In the genomic region with DNA sequence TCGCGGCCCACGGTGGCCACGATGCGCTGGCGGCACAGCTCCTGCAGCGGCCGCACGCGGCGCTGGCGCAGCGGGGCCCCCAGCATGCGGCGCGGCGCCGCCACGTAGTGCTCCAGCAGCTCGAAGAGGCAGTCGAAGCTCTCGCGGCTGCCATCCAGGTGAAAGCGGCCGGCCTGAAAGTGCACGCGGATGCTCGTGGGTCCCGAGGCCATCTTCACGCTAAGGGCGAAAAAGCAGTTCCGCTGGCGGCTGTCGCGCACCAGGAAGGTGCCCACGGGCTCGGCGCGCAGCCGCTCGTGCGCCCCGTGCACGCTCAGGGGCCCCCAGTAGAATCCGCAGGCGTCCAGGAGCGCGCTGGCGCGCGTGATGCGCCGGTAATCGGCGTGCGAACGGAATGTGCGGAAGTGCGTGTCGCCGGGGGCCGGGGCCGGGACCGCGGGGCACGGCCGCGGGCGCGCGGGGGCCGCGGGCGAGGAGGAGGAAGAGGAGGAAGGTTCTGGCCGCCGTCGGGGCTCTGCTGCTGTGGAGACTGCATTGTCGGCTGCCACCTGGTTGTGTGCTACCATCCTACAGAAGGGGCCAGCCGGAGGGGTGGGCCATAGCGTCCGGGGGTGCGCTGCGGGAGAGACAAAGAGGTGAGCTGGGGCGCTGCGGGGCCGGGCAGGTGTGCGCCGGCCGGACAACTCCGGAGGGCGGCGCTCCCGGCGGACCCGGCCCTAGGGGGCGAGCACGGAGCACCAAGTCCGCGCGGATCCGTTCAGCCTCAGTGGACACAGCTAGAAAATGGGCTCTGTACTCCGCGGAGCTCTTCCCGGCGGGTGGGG, we compare ENCODE assay signal across 1 cellular context.
TF ChIP-seq lines count a peak whose summit lies in the region.

No MANE protein-coding gene starts in this region.

TF ChIP-seq in K562, 482 proteins besides CTCF, POLR2A, EP300 and RAD21 (continued from another document and continues in another):
- TF ChIP-seq, protein P1, sequence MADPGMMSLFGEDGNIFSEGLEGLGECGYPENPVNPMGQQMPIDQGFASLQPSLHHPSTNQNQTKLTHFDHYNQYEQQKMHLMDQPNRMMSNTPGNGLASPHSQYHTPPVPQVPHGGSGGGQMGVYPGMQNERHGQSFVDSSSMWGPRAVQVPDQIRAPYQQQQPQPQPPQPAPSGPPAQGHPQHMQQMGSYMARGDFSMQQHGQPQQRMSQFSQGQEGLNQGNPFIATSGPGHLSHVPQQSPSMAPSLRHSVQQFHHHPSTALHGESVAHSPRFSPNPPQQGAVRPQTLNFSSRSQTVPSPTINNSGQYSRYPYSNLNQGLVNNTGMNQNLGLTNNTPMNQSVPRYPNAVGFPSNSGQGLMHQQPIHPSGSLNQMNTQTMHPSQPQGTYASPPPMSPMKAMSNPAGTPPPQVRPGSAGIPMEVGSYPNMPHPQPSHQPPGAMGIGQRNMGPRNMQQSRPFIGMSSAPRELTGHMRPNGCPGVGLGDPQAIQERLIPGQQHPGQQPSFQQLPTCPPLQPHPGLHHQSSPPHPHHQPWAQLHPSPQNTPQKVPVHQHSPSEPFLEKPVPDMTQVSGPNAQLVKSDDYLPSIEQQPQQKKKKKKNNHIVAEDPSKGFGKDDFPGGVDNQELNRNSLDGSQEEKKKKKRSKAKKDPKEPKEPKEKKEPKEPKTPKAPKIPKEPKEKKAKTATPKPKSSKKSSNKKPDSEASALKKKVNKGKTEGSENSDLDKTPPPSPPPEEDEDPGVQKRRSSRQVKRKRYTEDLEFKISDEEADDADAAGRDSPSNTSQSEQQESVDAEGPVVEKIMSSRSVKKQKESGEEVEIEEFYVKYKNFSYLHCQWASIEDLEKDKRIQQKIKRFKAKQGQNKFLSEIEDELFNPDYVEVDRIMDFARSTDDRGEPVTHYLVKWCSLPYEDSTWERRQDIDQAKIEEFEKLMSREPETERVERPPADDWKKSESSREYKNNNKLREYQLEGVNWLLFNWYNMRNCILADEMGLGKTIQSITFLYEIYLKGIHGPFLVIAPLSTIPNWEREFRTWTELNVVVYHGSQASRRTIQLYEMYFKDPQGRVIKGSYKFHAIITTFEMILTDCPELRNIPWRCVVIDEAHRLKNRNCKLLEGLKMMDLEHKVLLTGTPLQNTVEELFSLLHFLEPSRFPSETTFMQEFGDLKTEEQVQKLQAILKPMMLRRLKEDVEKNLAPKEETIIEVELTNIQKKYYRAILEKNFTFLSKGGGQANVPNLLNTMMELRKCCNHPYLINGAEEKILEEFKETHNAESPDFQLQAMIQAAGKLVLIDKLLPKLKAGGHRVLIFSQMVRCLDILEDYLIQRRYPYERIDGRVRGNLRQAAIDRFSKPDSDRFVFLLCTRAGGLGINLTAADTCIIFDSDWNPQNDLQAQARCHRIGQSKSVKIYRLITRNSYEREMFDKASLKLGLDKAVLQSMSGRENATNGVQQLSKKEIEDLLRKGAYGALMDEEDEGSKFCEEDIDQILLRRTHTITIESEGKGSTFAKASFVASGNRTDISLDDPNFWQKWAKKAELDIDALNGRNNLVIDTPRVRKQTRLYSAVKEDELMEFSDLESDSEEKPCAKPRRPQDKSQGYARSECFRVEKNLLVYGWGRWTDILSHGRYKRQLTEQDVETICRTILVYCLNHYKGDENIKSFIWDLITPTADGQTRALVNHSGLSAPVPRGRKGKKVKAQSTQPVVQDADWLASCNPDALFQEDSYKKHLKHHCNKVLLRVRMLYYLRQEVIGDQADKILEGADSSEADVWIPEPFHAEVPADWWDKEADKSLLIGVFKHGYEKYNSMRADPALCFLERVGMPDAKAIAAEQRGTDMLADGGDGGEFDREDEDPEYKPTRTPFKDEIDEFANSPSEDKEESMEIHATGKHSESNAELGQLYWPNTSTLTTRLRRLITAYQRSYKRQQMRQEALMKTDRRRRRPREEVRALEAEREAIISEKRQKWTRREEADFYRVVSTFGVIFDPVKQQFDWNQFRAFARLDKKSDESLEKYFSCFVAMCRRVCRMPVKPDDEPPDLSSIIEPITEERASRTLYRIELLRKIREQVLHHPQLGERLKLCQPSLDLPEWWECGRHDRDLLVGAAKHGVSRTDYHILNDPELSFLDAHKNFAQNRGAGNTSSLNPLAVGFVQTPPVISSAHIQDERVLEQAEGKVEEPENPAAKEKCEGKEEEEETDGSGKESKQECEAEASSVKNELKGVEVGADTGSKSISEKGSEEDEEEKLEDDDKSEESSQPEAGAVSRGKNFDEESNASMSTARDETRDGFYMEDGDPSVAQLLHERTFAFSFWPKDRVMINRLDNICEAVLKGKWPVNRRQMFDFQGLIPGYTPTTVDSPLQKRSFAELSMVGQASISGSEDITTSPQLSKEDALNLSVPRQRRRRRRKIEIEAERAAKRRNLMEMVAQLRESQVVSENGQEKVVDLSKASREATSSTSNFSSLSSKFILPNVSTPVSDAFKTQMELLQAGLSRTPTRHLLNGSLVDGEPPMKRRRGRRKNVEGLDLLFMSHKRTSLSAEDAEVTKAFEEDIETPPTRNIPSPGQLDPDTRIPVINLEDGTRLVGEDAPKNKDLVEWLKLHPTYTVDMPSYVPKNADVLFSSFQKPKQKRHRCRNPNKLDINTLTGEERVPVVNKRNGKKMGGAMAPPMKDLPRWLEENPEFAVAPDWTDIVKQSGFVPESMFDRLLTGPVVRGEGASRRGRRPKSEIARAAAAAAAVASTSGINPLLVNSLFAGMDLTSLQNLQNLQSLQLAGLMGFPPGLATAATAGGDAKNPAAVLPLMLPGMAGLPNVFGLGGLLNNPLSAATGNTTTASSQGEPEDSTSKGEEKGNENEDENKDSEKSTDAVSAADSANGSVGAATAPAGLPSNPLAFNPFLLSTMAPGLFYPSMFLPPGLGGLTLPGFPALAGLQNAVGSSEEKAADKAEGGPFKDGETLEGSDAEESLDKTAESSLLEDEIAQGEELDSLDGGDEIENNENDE (IDR thresholded peaks at IDR 0.05; ENCODE audit: low read depth, low read length): no peak
- TF ChIP-seq, protein P2, sequence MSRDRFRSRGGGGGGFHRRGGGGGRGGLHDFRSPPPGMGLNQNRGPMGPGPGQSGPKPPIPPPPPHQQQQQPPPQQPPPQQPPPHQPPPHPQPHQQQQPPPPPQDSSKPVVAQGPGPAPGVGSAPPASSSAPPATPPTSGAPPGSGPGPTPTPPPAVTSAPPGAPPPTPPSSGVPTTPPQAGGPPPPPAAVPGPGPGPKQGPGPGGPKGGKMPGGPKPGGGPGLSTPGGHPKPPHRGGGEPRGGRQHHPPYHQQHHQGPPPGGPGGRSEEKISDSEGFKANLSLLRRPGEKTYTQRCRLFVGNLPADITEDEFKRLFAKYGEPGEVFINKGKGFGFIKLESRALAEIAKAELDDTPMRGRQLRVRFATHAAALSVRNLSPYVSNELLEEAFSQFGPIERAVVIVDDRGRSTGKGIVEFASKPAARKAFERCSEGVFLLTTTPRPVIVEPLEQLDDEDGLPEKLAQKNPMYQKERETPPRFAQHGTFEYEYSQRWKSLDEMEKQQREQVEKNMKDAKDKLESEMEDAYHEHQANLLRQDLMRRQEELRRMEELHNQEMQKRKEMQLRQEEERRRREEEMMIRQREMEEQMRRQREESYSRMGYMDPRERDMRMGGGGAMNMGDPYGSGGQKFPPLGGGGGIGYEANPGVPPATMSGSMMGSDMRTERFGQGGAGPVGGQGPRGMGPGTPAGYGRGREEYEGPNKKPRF (IDR thresholded peaks at IDR 0.05; ENCODE audit: low read depth, low read length): no peak
- TF ChIP-seq KLF13 (tag; IDR thresholded peaks at IDR 0.05; ENCODE audit: borderline replicate concordance, low read depth) (peak; percentile 50; the same call in 1 of the 2 replicates), SIX5 (IDR thresholded peaks at IDR 0.05; ENCODE audit: borderline replicate concordance in 1 of 2, insufficient read depth in 1 of 2, low read depth in 1 of 2, low read length in 2 of 2) (no peak), SP2 (IDR thresholded peaks at IDR 0.05; ENCODE audit: extremely low read depth, low read depth, low read length, poor library complexity, severe bottlenecking) (no peak), MECOM (CRISPR knock-in tag; IDR thresholded peaks at IDR 0.05) (no peak), ZBTB1 (CRISPR knock-in tag; IDR thresholded peaks at IDR 0.05; ENCODE audit: borderline replicate concordance, low read depth) (peak; percentile 95), RB1 (IDR thresholded peaks at IDR 0.05; ENCODE audit: low read depth) (peak; percentile 50), SIN3B (IDR thresholded peaks at IDR 0.05; ENCODE audit: low read depth) (0 out of 2 replicates have a peak, but pooled peaks have one; percentile 16), TAL1 (IDR thresholded peaks at IDR 0.05) (no peak), STAT5B (CRISPR knock-in tag; IDR thresholded peaks at IDR 0.05) (no peak), ZKSCAN8 (CRISPR knock-in tag; IDR thresholded peaks at IDR 0.05) (no peak), ZNF263 (CRISPR knock-in tag; IDR thresholded peaks at IDR 0.05; ENCODE audit: borderline replicate concordance) (peak; percentile 98), NR2C2 (CRISPR knock-in tag; IDR thresholded peaks at IDR 0.05) (peak; percentile 90), NR2C2 (tag; IDR thresholded peaks at IDR 0.05) (no peak)
- TF ChIP-seq, protein P3, sequence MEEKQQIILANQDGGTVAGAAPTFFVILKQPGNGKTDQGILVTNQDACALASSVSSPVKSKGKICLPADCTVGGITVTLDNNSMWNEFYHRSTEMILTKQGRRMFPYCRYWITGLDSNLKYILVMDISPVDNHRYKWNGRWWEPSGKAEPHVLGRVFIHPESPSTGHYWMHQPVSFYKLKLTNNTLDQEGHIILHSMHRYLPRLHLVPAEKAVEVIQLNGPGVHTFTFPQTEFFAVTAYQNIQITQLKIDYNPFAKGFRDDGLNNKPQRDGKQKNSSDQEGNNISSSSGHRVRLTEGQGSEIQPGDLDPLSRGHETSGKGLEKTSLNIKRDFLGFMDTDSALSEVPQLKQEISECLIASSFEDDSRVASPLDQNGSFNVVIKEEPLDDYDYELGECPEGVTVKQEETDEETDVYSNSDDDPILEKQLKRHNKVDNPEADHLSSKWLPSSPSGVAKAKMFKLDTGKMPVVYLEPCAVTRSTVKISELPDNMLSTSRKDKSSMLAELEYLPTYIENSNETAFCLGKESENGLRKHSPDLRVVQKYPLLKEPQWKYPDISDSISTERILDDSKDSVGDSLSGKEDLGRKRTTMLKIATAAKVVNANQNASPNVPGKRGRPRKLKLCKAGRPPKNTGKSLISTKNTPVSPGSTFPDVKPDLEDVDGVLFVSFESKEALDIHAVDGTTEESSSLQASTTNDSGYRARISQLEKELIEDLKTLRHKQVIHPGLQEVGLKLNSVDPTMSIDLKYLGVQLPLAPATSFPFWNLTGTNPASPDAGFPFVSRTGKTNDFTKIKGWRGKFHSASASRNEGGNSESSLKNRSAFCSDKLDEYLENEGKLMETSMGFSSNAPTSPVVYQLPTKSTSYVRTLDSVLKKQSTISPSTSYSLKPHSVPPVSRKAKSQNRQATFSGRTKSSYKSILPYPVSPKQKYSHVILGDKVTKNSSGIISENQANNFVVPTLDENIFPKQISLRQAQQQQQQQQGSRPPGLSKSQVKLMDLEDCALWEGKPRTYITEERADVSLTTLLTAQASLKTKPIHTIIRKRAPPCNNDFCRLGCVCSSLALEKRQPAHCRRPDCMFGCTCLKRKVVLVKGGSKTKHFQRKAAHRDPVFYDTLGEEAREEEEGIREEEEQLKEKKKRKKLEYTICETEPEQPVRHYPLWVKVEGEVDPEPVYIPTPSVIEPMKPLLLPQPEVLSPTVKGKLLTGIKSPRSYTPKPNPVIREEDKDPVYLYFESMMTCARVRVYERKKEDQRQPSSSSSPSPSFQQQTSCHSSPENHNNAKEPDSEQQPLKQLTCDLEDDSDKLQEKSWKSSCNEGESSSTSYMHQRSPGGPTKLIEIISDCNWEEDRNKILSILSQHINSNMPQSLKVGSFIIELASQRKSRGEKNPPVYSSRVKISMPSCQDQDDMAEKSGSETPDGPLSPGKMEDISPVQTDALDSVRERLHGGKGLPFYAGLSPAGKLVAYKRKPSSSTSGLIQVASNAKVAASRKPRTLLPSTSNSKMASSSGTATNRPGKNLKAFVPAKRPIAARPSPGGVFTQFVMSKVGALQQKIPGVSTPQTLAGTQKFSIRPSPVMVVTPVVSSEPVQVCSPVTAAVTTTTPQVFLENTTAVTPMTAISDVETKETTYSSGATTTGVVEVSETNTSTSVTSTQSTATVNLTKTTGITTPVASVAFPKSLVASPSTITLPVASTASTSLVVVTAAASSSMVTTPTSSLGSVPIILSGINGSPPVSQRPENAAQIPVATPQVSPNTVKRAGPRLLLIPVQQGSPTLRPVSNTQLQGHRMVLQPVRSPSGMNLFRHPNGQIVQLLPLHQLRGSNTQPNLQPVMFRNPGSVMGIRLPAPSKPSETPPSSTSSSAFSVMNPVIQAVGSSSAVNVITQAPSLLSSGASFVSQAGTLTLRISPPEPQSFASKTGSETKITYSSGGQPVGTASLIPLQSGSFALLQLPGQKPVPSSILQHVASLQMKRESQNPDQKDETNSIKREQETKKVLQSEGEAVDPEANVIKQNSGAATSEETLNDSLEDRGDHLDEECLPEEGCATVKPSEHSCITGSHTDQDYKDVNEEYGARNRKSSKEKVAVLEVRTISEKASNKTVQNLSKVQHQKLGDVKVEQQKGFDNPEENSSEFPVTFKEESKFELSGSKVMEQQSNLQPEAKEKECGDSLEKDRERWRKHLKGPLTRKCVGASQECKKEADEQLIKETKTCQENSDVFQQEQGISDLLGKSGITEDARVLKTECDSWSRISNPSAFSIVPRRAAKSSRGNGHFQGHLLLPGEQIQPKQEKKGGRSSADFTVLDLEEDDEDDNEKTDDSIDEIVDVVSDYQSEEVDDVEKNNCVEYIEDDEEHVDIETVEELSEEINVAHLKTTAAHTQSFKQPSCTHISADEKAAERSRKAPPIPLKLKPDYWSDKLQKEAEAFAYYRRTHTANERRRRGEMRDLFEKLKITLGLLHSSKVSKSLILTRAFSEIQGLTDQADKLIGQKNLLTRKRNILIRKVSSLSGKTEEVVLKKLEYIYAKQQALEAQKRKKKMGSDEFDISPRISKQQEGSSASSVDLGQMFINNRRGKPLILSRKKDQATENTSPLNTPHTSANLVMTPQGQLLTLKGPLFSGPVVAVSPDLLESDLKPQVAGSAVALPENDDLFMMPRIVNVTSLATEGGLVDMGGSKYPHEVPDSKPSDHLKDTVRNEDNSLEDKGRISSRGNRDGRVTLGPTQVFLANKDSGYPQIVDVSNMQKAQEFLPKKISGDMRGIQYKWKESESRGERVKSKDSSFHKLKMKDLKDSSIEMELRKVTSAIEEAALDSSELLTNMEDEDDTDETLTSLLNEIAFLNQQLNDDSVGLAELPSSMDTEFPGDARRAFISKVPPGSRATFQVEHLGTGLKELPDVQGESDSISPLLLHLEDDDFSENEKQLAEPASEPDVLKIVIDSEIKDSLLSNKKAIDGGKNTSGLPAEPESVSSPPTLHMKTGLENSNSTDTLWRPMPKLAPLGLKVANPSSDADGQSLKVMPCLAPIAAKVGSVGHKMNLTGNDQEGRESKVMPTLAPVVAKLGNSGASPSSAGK (IDR thresholded peaks at IDR 0.05): peak; percentile 98
- TF ChIP-seq, protein P4, sequence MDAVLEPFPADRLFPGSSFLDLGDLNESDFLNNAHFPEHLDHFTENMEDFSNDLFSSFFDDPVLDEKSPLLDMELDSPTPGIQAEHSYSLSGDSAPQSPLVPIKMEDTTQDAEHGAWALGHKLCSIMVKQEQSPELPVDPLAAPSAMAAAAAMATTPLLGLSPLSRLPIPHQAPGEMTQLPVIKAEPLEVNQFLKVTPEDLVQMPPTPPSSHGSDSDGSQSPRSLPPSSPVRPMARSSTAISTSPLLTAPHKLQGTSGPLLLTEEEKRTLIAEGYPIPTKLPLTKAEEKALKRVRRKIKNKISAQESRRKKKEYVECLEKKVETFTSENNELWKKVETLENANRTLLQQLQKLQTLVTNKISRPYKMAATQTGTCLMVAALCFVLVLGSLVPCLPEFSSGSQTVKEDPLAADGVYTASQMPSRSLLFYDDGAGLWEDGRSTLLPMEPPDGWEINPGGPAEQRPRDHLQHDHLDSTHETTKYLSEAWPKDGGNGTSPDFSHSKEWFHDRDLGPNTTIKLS (IDR thresholded peaks at IDR 0.05; ENCODE audit: borderline replicate concordance, low read depth): peak; percentile 97
